10 cellular contexts compared by ENCODE assay signal in genomic region chr1:47906009-47906432, GRCh38.
DNase-seq lines count a peak whose midpoint lies in the region; ATAC-seq and TF ChIP-seq lines count a peak whose summit lies in the region.
"Had no signal": no experiment of that assay in that cellular context is flagged by ENCODE, and none has a peak within 500 bp of the region (broad histone marks: within the 10 kb centered on the region; RNA-seq: fewer than 3 reads in every experiment).

No MANE protein-coding gene starts in this region.

- DNase-seq in NCI-H1417 (lab: John Stamatoyannopoulos, UW) (peak; percentile 22 to 71 (median 64)), NCI-H1417 treated with DMSO at 0.1 percent for 48 hours (lab: John Stamatoyannopoulos, UW) (no peak), RWPE1 (ENCODE audit: low spot score) (peak; percentile 36), fibroblast of villous mesenchyme (ENCODE audit: low read depth) (peak; percentile 8), thoracic aorta (ENCODE audit: low spot score) (peak; percentile 8), activated gamma-delta T cell (lab: John Stamatoyannopoulos, UW) (no peak), 8988T (no peak)
- DNase-seq: activated CD8-positive, alpha-beta T cell treated with anti-CD3 and anti-CD28 coated beads, Interleukin-2, amount 10 ng/mL, durations not matched to agents 7 days and 5 days; NCI-H82 had no signal

- ATAC-seq in thoracic aorta (ENCODE audit: insufficient number of reproducible peaks, low FRiP score, low read depth) (peak; percentile 65), GM21529 (IDR thresholded peaks at IDR 0.05; ENCODE audit: unreplicated experiment) (no peak)
- ATAC-seq: activated CD8-positive, alpha-beta T cell treated with anti-CD3 and anti-CD28 coated beads, Interleukin-2, amount 10 ng/mL, durations not matched to agents 7 days and 5 days had no signal

- no peaks in the 10 kb centered on the region for H3K36me3 ChIP-seq in thoracic aorta

- H3K9me3 ChIP-seq in thoracic aorta: no peaks in the 10 kb centered on the region

- no peak overlapping the region for H3K4me3 ChIP-seq in fibroblast of villous mesenchyme (ENCODE audit: low read depth, low read length)
- H3K4me3 ChIP-seq in thoracic aorta: no peak overlapping the region

- H3K27me3 ChIP-seq in thoracic aorta (replicated peaks; ENCODE audit: insufficient read depth): no peaks in the 10 kb centered on the region

- H3K27ac ChIP-seq in RWPE1: no peak overlapping the region
- H3K27ac ChIP-seq in thoracic aorta: peak overlapping the region; percentile 24 to 36

- TF ChIP-seq CTCF in RWPE1 (conservative IDR thresholded peaks at IDR 0.05; ENCODE audit: low read depth) (no peak), fibroblast of villous mesenchyme (IDR thresholded peaks at IDR 0.05; ENCODE audit: insufficient read depth, low read depth, low read length) (no peak), thoracic aorta (IDR thresholded peaks at IDR 0.05) (no peak)

- CTCF ChIA-PET in RWPE1 (lab: Yijun Ruan, JAX): interaction anchor here (0.9 kb wide), 1 partner anchor 15 kb away, joined by 3 read pairs; no protein-coding TSS in a partner anchor

- POLR2A ChIA-PET in RWPE1 (lab: Yijun Ruan, JAX; ENCODE audit: low non-redundant PET): no interaction called here

- peaks cover 9 to 24% of the 10 kb centered on the region in 2 donors for H3K4me1 ChIP-seq in thoracic aorta (ENCODE audit: control insufficient read depth in 1 of 2, low read depth in 2 of 2)

Comparison
In these comparisons a context has a peak if more than half of its experiments do, and no peak if none do; other contexts are left out.
1. DNase-seq: peak in NCI-H1417 (3 of 3), RWPE1 (single experiment), fibroblast of villous mesenchyme (single experiment) and thoracic aorta (single experiment); none in NCI-H1417 treated with DMSO at 0.1 percent for 48 hours (single experiment), activated gamma-delta T cell (single experiment) and 8988T (single experiment).